Comparison of ENCODE assay signal across 8 cellular contexts in the genomic region with DNA sequence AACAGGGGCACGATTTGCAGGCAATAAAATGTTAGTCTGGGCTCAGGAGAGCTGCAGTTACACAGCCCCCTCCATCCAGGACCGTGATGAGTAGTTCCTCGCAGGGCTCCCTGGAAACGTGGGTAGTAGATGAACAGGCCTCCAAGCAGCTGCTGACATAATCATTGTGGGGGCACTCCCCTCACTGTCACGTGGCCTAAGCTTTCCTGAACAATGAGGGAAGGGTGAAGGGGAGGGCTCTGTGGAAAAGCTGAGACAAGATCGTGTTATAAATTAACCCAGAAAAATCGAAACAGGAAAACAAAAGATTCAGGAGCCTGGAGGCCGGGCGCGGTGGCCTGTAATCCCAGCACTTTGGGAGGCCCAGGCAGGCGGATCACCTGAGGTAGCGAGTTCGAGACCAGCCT. TPM values are rescaled to one million over a fixed set of nuclear protein-coding genes. Genes with fewer than 3 reads are reported as not detected.
DNase-seq lines count a peak whose midpoint lies in the region; ATAC-seq and TF ChIP-seq lines count a peak whose summit lies in the region.

No MANE protein-coding gene starts in this region.

- no peaks in the 10 kb centered on the region for H3K27me3 Mint-ChIP-seq in activated naive CD8-positive, alpha-beta T cell treated with anti-CD3 and anti-CD28 coated beads for 36 hours
- peaks cover 12% of the 10 kb centered on the region for H3K27me3 Mint-ChIP-seq in glutamatergic neuron (ENCODE audit: unreplicated experiment)

- peaks cover 14% of the 10 kb centered on the region for H3K36me3 Mint-ChIP-seq in activated naive CD8-positive, alpha-beta T cell treated with anti-CD3 and anti-CD28 coated beads for 36 hours
- H3K36me3 Mint-ChIP-seq in glutamatergic neuron (ENCODE audit: unreplicated experiment): no peaks in the 10 kb centered on the region

- DNase-seq in DMS53 treated with DMSO at 0.1 percent for 48 hours (lab: John Stamatoyannopoulos, UW; ENCODE audit: unreplicated experiment) (peak; percentile 96), MV-4-11 (lab: John Stamatoyannopoulos, UW) (peak; percentile 51), glutamatergic neuron (peak; percentile 43), omental fat pad (ENCODE audit: low spot score) (peak; percentile 69), SHP77 treated with DMSO at 0.1 percent for 48 hours (lab: John Stamatoyannopoulos, UW) (no peak), COR-L47 (lab: John Stamatoyannopoulos, UW) (no peak)
- DNase-seq in activated naive CD8-positive, alpha-beta T cell treated with anti-CD3 and anti-CD28 coated beads for 36 hours: peak; percentile 73

- H3K27ac Mint-ChIP-seq in activated naive CD8-positive, alpha-beta T cell treated with anti-CD3 and anti-CD28 coated beads for 36 hours: no peak overlapping the region
- peak overlapping the region; percentile 99 for H3K27ac Mint-ChIP-seq in glutamatergic neuron (ENCODE audit: unreplicated experiment)

- ATAC-seq in omental fat pad (ENCODE audit: low FRiP score) (peak; percentile 8), GM21390 (IDR thresholded peaks at IDR 0.05; ENCODE audit: unreplicated experiment) (no peak)

- no peak for TF ChIP-seq CTCF in glutamatergic neuron (IDR thresholded peaks at IDR 0.05; ENCODE audit: partially characterized antibody, unreplicated experiment)
- TF ChIP-seq CTCF in omental fat pad (IDR thresholded peaks at IDR 0.05): no peak

- no peaks in the 10 kb centered on the region for H3K9me3 Mint-ChIP-seq in activated naive CD8-positive, alpha-beta T cell treated with anti-CD3 and anti-CD28 coated beads for 36 hours
- peaks cover 17% of the 10 kb centered on the region for H3K9me3 Mint-ChIP-seq in glutamatergic neuron (ENCODE audit: unreplicated experiment)

- H3K4me3 Mint-ChIP-seq in activated naive CD8-positive, alpha-beta T cell treated with anti-CD3 and anti-CD28 coated beads for 36 hours: peak overlapping the region; percentile 96
- no peak overlapping the region for H3K4me3 Mint-ChIP-seq in glutamatergic neuron (ENCODE audit: unreplicated experiment)

- peaks cover 45% of the 10 kb centered on the region for H3K4me1 Mint-ChIP-seq in activated naive CD8-positive, alpha-beta T cell treated with anti-CD3 and anti-CD28 coated beads for 36 hours
- H3K4me1 Mint-ChIP-seq in glutamatergic neuron (ENCODE audit: low read depth, unreplicated experiment): peaks cover 20% of the 10 kb centered on the region

RNA-seq across cellular contexts. Expression of a gene that starts 1.3 kb away (rescaled TPM):
- total RNA-seq in activated naive CD8-positive, alpha-beta T cell treated with anti-CD3 and anti-CD28 coated beads for 36 hours: 10 to 100 TPM; 55.7 to 56.1 TPM
- total RNA-seq in glutamatergic neuron (ENCODE audit: unreplicated experiment): 64.6 TPM
- 100 to 1,000 TPM in 2 of 4 donors, 10 to 100 TPM in 2; 78.8 to 169 (median 122) TPM for total RNA-seq in omental fat pad

RNA-seq across cellular contexts. Expression of a gene that starts 9.2 kb away (rescaled TPM):
- 10 to 100 TPM; 27.7 to 28.4 TPM for total RNA-seq in activated naive CD8-positive, alpha-beta T cell treated with anti-CD3 and anti-CD28 coated beads for 36 hours
- total RNA-seq in glutamatergic neuron (ENCODE audit: unreplicated experiment) (117 TPM), omental fat pad (10 to 100 TPM; 16.8 to 42.1 (median 21.2) TPM)

RNA-seq across cellular contexts. Expression of a gene that starts 22.6 kb away (rescaled TPM):
- 10 to 100 TPM; 26.0 to 26.3 TPM for total RNA-seq in activated naive CD8-positive, alpha-beta T cell treated with anti-CD3 and anti-CD28 coated beads for 36 hours
- 12.8 TPM for total RNA-seq in glutamatergic neuron (ENCODE audit: unreplicated experiment)
- total RNA-seq in omental fat pad: 10 to 100 TPM; 10.9 to 78.4 (median 34.1) TPM

RNA-seq across cellular contexts. Expression of a gene that starts 29.6 kb away (rescaled TPM):
- 1 to 10 TPM; 1.9 to 2.0 TPM for total RNA-seq in activated naive CD8-positive, alpha-beta T cell treated with anti-CD3 and anti-CD28 coated beads for 36 hours
- 2.2 TPM for total RNA-seq in glutamatergic neuron (ENCODE audit: unreplicated experiment)
- total RNA-seq in omental fat pad: under 1 TPM in 1 of 4 donors, not detected in 3; 0.46 TPM

RNA-seq across cellular contexts. Expression of a gene that starts 35.2 kb away (rescaled TPM):
- under 1 TPM in 1 of 2 experiments, not detected in 1; 0.10 TPM for total RNA-seq in activated naive CD8-positive, alpha-beta T cell treated with anti-CD3 and anti-CD28 coated beads for 36 hours
- total RNA-seq in glutamatergic neuron (ENCODE audit: unreplicated experiment) (not detected), omental fat pad (under 1 TPM in 2 of 4 donors, not detected in 2; 0.09 to 0.24 TPM)

Comparison
In these comparisons a context has a peak if more than half of its experiments do, and no peak if none do; other contexts are left out.
1. DNase-seq: peak in DMS53 treated with DMSO at 0.1 percent for 48 hours (single experiment), MV-4-11 (single experiment), activated naive CD8-positive, alpha-beta T cell treated with anti-CD3 and anti-CD28 coated beads for 36 hours (single experiment), glutamatergic neuron (single experiment) and omental fat pad (single experiment); none in SHP77 treated with DMSO at 0.1 percent for 48 hours (single experiment) and COR-L47 (single experiment).